In genomic region chr14:35389315-35389667, GRCh38 we compare ENCODE assay signal across 1 cellular context.
TF ChIP-seq lines count a peak whose summit lies in the region.

No MANE protein-coding gene starts in this region.

TF ChIP-seq in H1, 55 proteins besides CTCF, POLR2A, EP300 and RAD21:
- TF ChIP-seq MAX (IDR thresholded peaks at IDR 0.05) (no peak), KDM4A (IDR thresholded peaks at IDR 0.05; ENCODE audit: low read depth, low read length, severe bottlenecking) (no peak), CHD1 (IDR thresholded peaks at IDR 0.05; ENCODE audit: low read depth, low read length) (no peak), TEAD4 (IDR thresholded peaks at IDR 0.05; ENCODE audit: low read depth, low read length) (peak; percentile 35; the same call in 1 of the 2 replicates), YY1 (IDR thresholded peaks at IDR 0.05; ENCODE audit: low read depth, low read length) (no peak), SIX5 (IDR thresholded peaks at IDR 0.05; ENCODE audit: low read depth, low read length) (no peak)
